8 cellular contexts compared by ENCODE assay signal in the genomic region with DNA sequence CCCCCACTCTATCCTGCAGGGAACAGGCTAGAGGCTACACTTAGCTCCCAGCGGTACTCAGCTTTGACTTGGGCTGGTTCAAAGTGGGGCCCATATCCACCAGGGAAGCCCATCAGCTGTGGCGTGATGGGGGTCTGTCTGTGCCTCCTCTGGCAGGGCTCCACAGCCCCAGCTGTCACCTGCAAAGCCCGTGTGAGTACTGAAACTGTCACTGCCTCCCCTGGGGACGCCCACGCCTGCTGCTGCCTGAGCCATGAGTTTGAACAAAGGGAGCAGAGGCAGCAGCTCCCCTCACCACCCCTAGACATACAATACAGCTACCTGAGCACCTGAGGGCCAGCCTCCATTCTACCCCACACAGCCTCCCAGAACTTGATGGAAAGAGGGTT. TPM values are rescaled to one million over a fixed set of nuclear protein-coding genes. Genes with fewer than 3 reads are reported as not detected.
DNase-seq lines count a peak whose midpoint lies in the region; ATAC-seq lines count a peak whose summit lies in the region.

No MANE protein-coding gene starts in this region.

- 56 to 57% methylated on average over 5 of the region's 5 CpGs for WGBS in esophagus, 2 donors

- H3K4me3 ChIP-seq in esophagus (ENCODE audit: low read depth in 1 of 2, low read length in 2 of 2): peak overlapping the region in 1 of 2 donors; percentile 43

- DNase-seq in activated CD4-positive, alpha-beta T cell treated with anti-CD3 and anti-CD28 coated beads for 1 hour: peak; percentile 29
- peak; percentile 75 for DNase-seq in stimulated activated CD4-positive, alpha-beta T cell treated with anti-CD3 and anti-CD28 coated beads, Interleukin-2, amount 100 ng/mL, for 4 hours (ENCODE audit: low read depth)
- DNase-seq in NOMO-1 treated with DMSO at 0.1 percent for 48 hours (lab: John Stamatoyannopoulos, UW; ENCODE audit: unreplicated experiment): no peak
- DNase-seq in Right ventricle myocardium superior: no peak
- no peak for DNase-seq in DMS53 treated with DMSO at 0.1 percent for 48 hours (lab: John Stamatoyannopoulos, UW; ENCODE audit: unreplicated experiment)

- peaks cover 2 to 12% of the 10 kb centered on the region in 2 donors for H3K4me1 ChIP-seq in esophagus (ENCODE audit: control insufficient read depth in 2 of 2, insufficient read depth in 2 of 2, low read length in 1 of 2)

- intact Hi-C loops in Right ventricle myocardium superior (cut with DNase I): no loop called here

- H3K27me3 ChIP-seq in esophagus (ENCODE audit: control insufficient read depth in 1 of 2, insufficient read depth in 2 of 2, low read length in 2 of 2): no peaks in the 10 kb centered on the region

- H3K27ac ChIP-seq in esophagus (ENCODE audit: low read depth in 2 of 2, low read length in 1 of 2): peak overlapping the region; percentile 14 to 65

- ATAC-seq in GM19023 (IDR thresholded peaks at IDR 0.05; ENCODE audit: unreplicated experiment) (peak; percentile 45), HG02943 (IDR thresholded peaks at IDR 0.05; ENCODE audit: low read depth, unreplicated experiment) (peak; percentile 37), Right ventricle myocardium superior (ENCODE audit: poor library complexity) (no peak)

- H3K9me3 ChIP-seq in esophagus (ENCODE audit: control insufficient read depth in 2 of 2, insufficient read depth in 1 of 2, low read depth in 1 of 2, low read length in 1 of 2): no peaks in the 10 kb centered on the region

- H3K36me3 ChIP-seq in esophagus (ENCODE audit: control insufficient read depth in 2 of 2, insufficient read depth in 2 of 2, low read length in 1 of 2): no peaks in the 10 kb centered on the region

RNA-seq across cellular contexts. Expression of gene REM2, which starts 5.0 kb away (rescaled TPM):
- 1 to 10 TPM in 1 of 2 donors, under 1 TPM in 1; 0.31 to 1.1 TPM for polyA plus RNA-seq in esophagus
- not detected for total RNA-seq in Right ventricle myocardium superior

RNA-seq across cellular contexts. Expression of gene LRP10, which starts 16.4 kb away (rescaled TPM):
- 100 to 1,000 TPM in 1 of 2 donors, 10 to 100 TPM in 1; 69.8 to 129 TPM for polyA plus RNA-seq in esophagus
- 50.8 TPM for total RNA-seq in Right ventricle myocardium superior

RNA-seq across cellular contexts. Expression of gene RBM23, which starts 31.0 kb away (rescaled TPM):
- polyA plus RNA-seq in esophagus: 10 to 100 TPM; 21.2 to 35.8 TPM
- total RNA-seq in Right ventricle myocardium superior: 37.8 TPM

RNA-seq across cellular contexts. Expression of gene PRMT5, which starts 41.2 kb away (rescaled TPM):
- 10 to 100 TPM; 31.4 to 47.1 TPM for polyA plus RNA-seq in esophagus
- total RNA-seq in Right ventricle myocardium superior: 50.2 TPM

RNA-seq across cellular contexts. Expression of gene MMP14, which starts 51.6 kb away (rescaled TPM):
- 10 to 100 TPM; 54.1 to 81.6 TPM for polyA plus RNA-seq in esophagus
- total RNA-seq in Right ventricle myocardium superior: 22.5 TPM

Comparison
In these comparisons a context has a peak if more than half of its experiments do, and no peak if none do; other contexts are left out.
1. DNase-seq: peak in activated CD4-positive, alpha-beta T cell treated with anti-CD3 and anti-CD28 coated beads for 1 hour (single experiment) and stimulated activated CD4-positive, alpha-beta T cell treated with anti-CD3 and anti-CD28 coated beads, Interleukin-2, amount 100 ng/mL, for 4 hours (single experiment); none in NOMO-1 treated with DMSO at 0.1 percent for 48 hours (single experiment), Right ventricle myocardium superior (single experiment) and DMS53 treated with DMSO at 0.1 percent for 48 hours (single experiment).